Comparison of ENCODE assay signal across 8 cellular contexts in the genomic region with DNA sequence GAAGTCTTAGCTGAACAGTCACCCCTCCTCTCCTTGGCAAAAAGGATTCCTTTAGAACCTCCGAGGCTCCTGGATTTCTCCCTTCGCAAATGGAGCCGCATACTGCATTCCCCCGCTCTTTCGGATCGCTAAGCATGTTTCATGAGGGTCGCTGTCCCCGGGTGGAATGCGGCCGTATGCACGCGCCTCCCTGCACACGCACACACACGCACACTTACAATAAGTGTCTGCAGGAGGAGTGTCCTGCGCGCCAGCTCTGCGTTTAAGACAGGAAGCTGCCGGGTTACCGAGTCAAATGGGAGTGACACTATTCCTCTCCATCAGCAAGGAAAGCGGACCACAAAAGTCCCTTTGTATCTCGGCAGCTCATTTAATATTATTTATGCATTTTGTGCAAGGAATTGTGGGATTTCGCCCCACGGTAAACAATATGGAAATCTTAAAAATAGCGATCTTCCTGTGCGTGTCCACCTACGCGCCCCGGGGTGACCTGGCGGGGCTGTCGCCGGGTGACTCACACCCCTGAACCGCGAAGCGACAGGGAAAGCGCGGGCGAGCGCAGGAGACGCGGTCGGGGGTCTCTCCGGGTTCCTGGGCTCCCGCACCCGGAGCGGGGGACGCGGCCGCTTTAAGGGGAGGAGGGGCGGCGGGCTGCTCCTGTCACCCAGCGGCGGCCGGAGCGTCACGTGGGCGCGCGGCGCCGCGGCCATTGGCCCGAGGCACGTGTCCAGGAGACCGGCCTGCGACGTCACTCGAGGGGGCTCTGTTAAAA. TPM values are rescaled to one million over a fixed set of nuclear protein-coding genes. Genes with fewer than 3 reads are reported as not detected.
DNase-seq lines count a peak whose midpoint lies in the region; ATAC-seq and TF ChIP-seq lines count a peak whose summit lies in the region.

No MANE protein-coding gene starts in this region.

- no peak overlapping the region for H4K8ac ChIP-seq in H9 (replicated peaks; ENCODE audit: insufficient read length, low read depth, low read length)

- no peak overlapping the region for H2BK12ac ChIP-seq in H9 (ENCODE audit: insufficient read length, low read depth, low read length)

- H3K27ac Mint-ChIP-seq in H9 = no peak overlapping the region

- H3K4me2 ChIP-seq in H9 (ENCODE audit: insufficient read depth, insufficient read length, low read length) = no peak overlapping the region

- H3K9me3 Mint-ChIP-seq in H9 = peaks cover 4 to 7% of the 10 kb centered on the region in 2 experiments; a peak in 4 of 5 replicates

- H2BK20ac ChIP-seq in H9 (ENCODE audit: low read depth, low read length, poor library complexity, severe bottlenecking) = no peak overlapping the region

- H2AK5ac ChIP-seq in H9 (ENCODE audit: insufficient read length, low read length) = no peak overlapping the region

- no peak overlapping the region for H3K9ac ChIP-seq in H9 (ENCODE audit: extremely low read depth, insufficient read length, low read length)
- peak overlapping the region in 1 of 5 donors; percentile 56 for H3K9ac ChIP-seq in subcutaneous abdominal adipose tissue (ENCODE audit: low read length in 5 of 5)

- no peak for TF ChIP-seq CTCF in BE2C (IDR thresholded peaks at IDR 0.05; ENCODE audit: low read depth, low read length)
- no peak for TF ChIP-seq CTCF in H9 (conservative IDR thresholded peaks at IDR 0.05)

- no peaks in the 10 kb centered on the region for H3K79me2 ChIP-seq in H9 (ENCODE audit: insufficient read depth, low read length)

- H3K4me3 ChIP-seq in BE2C (ENCODE audit: low read depth, low read length) = peak overlapping the region; percentile 20
- H3K4me3 ChIP-seq in subcutaneous abdominal adipose tissue (ENCODE audit: low read depth in 1 of 5, low read length in 5 of 5) = peak overlapping the region; percentile 59 to 86 (median 73)

- H4K5ac ChIP-seq in H9 (ENCODE audit: insufficient read length, low read depth, low read length) = no peak overlapping the region

- H3K4me1 ChIP-seq in BE2C (no peaks in the 10 kb centered on the region), H9 (ENCODE audit: insufficient read depth, low read length) (no peaks in the 10 kb centered on the region), subcutaneous abdominal adipose tissue (ENCODE audit: control insufficient read depth in 5 of 5, insufficient read depth in 5 of 5, low read length in 5 of 5) (peaks cover 1 to 41% (median 35%) of the 10 kb centered on the region in 5 donors)

- H2BK15ac ChIP-seq in H9 (ENCODE audit: low read depth, low read length) = no peak overlapping the region

- H3K9me3 ChIP-seq in BE2C (no peaks in the 10 kb centered on the region; the same call in 1 of the 2 replicates), H9 (ENCODE audit: control insufficient read depth, low read depth, low read length) (no peaks in the 10 kb centered on the region), subcutaneous abdominal adipose tissue (ENCODE audit: control insufficient read depth in 5 of 5, low read length in 5 of 5) (no peaks in the 10 kb centered on the region)

- H3K36me3 ChIP-seq in BE2C (no peaks in the 10 kb centered on the region), subcutaneous abdominal adipose tissue (ENCODE audit: control insufficient read depth in 5 of 5, insufficient read depth in 5 of 5, low read length in 5 of 5) (no peaks in the 10 kb centered on the region)

- WGBS in H9 (ENCODE audit: extremely low coverage, insufficient read length, low lambda C conversion rate) = no CpG with 5 or more reads among the region's 67 CpGs

- peaks cover 95% of the 10 kb centered on the region for H3K27me3 Mint-ChIP-seq in H9 (ENCODE audit: low read depth)

- H3K4me1 Mint-ChIP-seq in H9 = peaks cover 4 to 22% of the 10 kb centered on the region in 2 experiments; a peak in 2 of 4 replicates

- H3K14ac ChIP-seq in H9 (ENCODE audit: insufficient read depth, low read length) = no peak overlapping the region

- H3K27me3 ChIP-seq in BE2C (peaks cover 97% of the 10 kb centered on the region), H9 (ENCODE audit: insufficient read depth, low read length) (peaks cover 92% of the 10 kb centered on the region), subcutaneous abdominal adipose tissue (ENCODE audit: control insufficient read depth in 5 of 5, insufficient read depth in 4 of 5, low read length in 5 of 5) (peaks cover 68 to 85% (median 77%) of the 10 kb centered on the region in 5 donors)

- H3K27ac ChIP-seq in H9 (ENCODE audit: insufficient read length, low read depth, low read length) (no peak overlapping the region), subcutaneous abdominal adipose tissue (ENCODE audit: low read depth, low read length) (no peak overlapping the region)

- no peaks in the 10 kb centered on the region; a peak in 2 of 7 replicates for H3K36me3 Mint-ChIP-seq in H9 (ENCODE audit: insufficient read depth in 1 of 3, low read depth in 3 of 3)

- H3K79me1 ChIP-seq in H9 (ENCODE audit: insufficient read depth, low read depth, low read length, poor library complexity, severe bottlenecking) = no peaks in the 10 kb centered on the region

- peak overlapping the region in 1 of 2 experiments; percentile 69; a peak in 3 of 5 replicates for H3K4me3 Mint-ChIP-seq in H9

- H3K23me2 ChIP-seq in H9 (ENCODE audit: insufficient read length, low read depth, low read length, poor library complexity, severe bottlenecking) = no peaks in the 10 kb centered on the region

- DNase-seq in BE2C = no peak
- DNase-seq in H9 = peak; percentile 86
- DNase-seq in SW 1271 (lab: John Stamatoyannopoulos, UW) = peak; percentile 58 to 76
- peak; percentile 84 for DNase-seq in epidermal melanocyte (ENCODE audit: insufficient read length, low spot score)
- DNase-seq in middle frontal gyrus (ENCODE audit: extremely low spot score, low spot score) = peak; percentile 27

- ATAC-seq in GM18858 (IDR thresholded peaks at IDR 0.05; ENCODE audit: unreplicated experiment) (no peak), GM18498 (IDR thresholded peaks at IDR 0.05; ENCODE audit: unreplicated experiment) (no peak)

- H3T11ph ChIP-seq in H9 (ENCODE audit: low read length) = no peak overlapping the region

- no peak overlapping the region for H4K91ac ChIP-seq in H9 (ENCODE audit: insufficient read length, low read depth, low read length)

- no peak overlapping the region for H2BK5ac ChIP-seq in H9 (ENCODE audit: insufficient read length, low read length)

- no peak overlapping the region for H3K56ac ChIP-seq in H9 (ENCODE audit: insufficient read length, low read depth, low read length)

- H3K18ac ChIP-seq in H9 (ENCODE audit: insufficient read length, low read depth, low read length) = no peak overlapping the region

- peaks cover 5% of the 10 kb centered on the region for H4K20me1 ChIP-seq in H9 (ENCODE audit: control insufficient read depth, insufficient read depth, insufficient read length)

- H3K23ac ChIP-seq in H9 (ENCODE audit: insufficient read length, low read depth, low read length) = no peak overlapping the region

- no peak overlapping the region for H2AFZ ChIP-seq in H9 (ENCODE audit: low read length)

- H3K4ac ChIP-seq in H9 (ENCODE audit: low read depth, low read length) = no peak overlapping the region

- no peak overlapping the region for H2BK120ac ChIP-seq in H9 (ENCODE audit: low read depth, low read length, poor library complexity, severe bottlenecking)

RNA-seq across cellular contexts. Expression of gene EN2, which starts 1.0 kb away (rescaled TPM):
- polyA plus RNA-seq in BE2C (2012; ENCODE audit: insufficient read depth, insufficient read length, low read depth) = not detected
- total RNA-seq in H9 (2021) = 0.07 and 0.15 TPM in 2 replicates
